In the genomic region with DNA sequence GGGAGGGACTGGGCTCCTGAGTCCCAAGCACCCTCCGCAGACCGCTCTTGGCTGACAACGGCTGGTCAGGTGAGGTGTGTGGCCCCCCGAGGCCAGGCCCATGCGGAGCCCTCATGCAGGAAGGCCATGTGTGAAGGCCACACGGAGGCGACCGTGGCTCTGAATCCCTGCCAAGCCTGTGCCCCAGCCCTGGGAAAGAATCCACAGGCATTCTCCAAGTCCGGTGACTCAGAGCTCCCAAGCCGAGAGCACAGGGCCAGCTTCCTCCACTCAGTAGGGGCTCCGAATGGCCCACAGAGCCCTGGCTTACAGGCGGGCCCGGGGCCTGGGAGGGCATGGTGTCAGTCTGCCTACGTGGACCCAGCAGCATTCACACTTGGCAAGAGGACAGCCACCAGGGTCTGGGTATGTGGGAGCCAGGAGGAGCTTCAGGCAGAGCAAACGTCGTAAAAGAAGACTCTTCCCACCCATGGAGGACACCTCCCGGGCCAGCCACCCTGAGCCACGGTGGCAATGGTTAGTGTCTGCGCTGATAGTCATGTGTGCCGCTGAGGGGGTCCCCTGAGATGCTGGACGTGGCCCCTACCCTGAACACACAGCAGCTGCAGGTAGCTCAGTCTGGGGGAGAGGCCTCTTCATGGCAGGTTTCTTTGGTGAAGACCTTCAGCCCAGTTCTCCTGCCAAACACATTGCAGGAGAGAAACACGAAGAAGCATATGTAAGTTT, we compare ENCODE assay signal across 9 cellular contexts.
DNase-seq lines count a peak whose midpoint lies in the region; ATAC-seq and TF ChIP-seq lines count a peak whose summit lies in the region.
"Had no signal": no experiment of that assay in that cellular context is flagged by ENCODE, and none has a peak within 500 bp of the region (broad histone marks: within the 10 kb centered on the region; RNA-seq: fewer than 3 reads in every experiment).

No MANE protein-coding gene starts in this region.

- no peaks in the 10 kb centered on the region for H3K36me3 ChIP-seq in mammary epithelial cell (ENCODE audit: insufficient read depth, low read length)
- no peaks in the 10 kb centered on the region for H3K36me3 ChIP-seq in thyroid gland
- no peaks in the 10 kb centered on the region for H3K36me3 ChIP-seq in colonic mucosa

- no peak overlapping the region for H3K4me3 ChIP-seq in mammary epithelial cell (replicated peaks in 1 of 3; ENCODE audit: insufficient read depth in 1 of 3, low read depth in 2 of 3, low read length in 3 of 3)
- H3K4me3 ChIP-seq in thyroid gland (replicated peaks in 1 of 3): no peak overlapping the region
- H3K4me3 ChIP-seq in colonic mucosa: no peak overlapping the region

- in situ Hi-C loops in mammary epithelial cell (cut with MboI; ENCODE audit: low sequenced_read_pairs in 2 of 2): no loop called here

- intact Hi-C loops in mammary epithelial cell (cut with micrococcal nuclease) (loop anchor here (10.0 kb wide), 1 partner anchor 386 kb away; no protein-coding TSS in a partner anchor), thyroid gland (cut with DNase I) (no loop called here), colonic mucosa (cut with DNase I) (no loop called here)

- no peak overlapping the region for H2AFZ ChIP-seq in mammary epithelial cell (ENCODE audit: low read depth, low read length)

- H3K9me3 ChIP-seq in mammary epithelial cell (replicated peaks; ENCODE audit: insufficient read depth, low read length) (no peaks in the 10 kb centered on the region), thyroid gland (no peaks in the 10 kb centered on the region), colonic mucosa (no peaks in the 10 kb centered on the region)

- H3K27me3 ChIP-seq in mammary epithelial cell (ENCODE audit: insufficient read depth, low read length) (no peaks in the 10 kb centered on the region), thyroid gland (no peaks in the 10 kb centered on the region), colonic mucosa (no peaks in the 10 kb centered on the region)

- CTCF ChIA-PET in mammary epithelial cell (lab: Charles Lee; ENCODE audit: low non-redundant PET): interaction anchor here (0.5 to 0.7 kb wide), 3 partner anchors 124 to 172 kb away, joined by 3 read pairs; no protein-coding TSS in a partner anchor

- no peak for ATAC-seq in GM18498 (IDR thresholded peaks at IDR 0.05; ENCODE audit: unreplicated experiment)
- ATAC-seq: stimulated activated effector memory CD8-positive, alpha-beta T cell treated with anti-CD3 and anti-CD28 coated beads, Interleukin-12 subunit alpha, Interleukin-12 subunit beta, amount 100 ng/mL, for 72 hours had no signal

- H3K9ac ChIP-seq in mammary epithelial cell (ENCODE audit: insufficient read depth, low read length): no peak overlapping the region
- H3K9ac ChIP-seq in colonic mucosa (ENCODE audit: low read depth in 2 of 2, low read length in 2 of 2): no peak overlapping the region

- no peak for TF ChIP-seq POLR2A in thyroid gland (IDR thresholded peaks at IDR 0.05)

- 32% methylated on average over 16 of the region's 22 CpGs for WGBS in mammary epithelial cell (ENCODE audit: low coverage, missing lambda C conversion rate)
- 57 to 76% methylated on average over 18 to 20 of the region's 22 CpGs for WGBS in thyroid gland, 2 donors

- TF ChIP-seq CTCF in mammary epithelial cell (conservative IDR thresholded peaks at IDR 0.05 in 1 of 2, IDR thresholded peaks at IDR 0.05 in 1 of 2; ENCODE audit: extremely low read depth in 1 of 2, insufficient read depth in 1 of 2, low read depth in 1 of 2, low read length in 2 of 2): peak in 1 of 2 donors; percentile 23
- no peak for TF ChIP-seq CTCF in thyroid gland (IDR thresholded peaks at IDR 0.05)
- no peak for TF ChIP-seq CTCF in colonic mucosa (IDR thresholded peaks at IDR 0.05)

- BruUV-seq in mammary epithelial cell (replicated peaks; lab: Mats Ljungman, UMichigan): no TSS peak

- no peak overlapping the region for H3K27ac ChIP-seq in mammary epithelial cell (ENCODE audit: insufficient read depth, low read depth, low read length)
- H3K27ac ChIP-seq in thyroid gland: no peak overlapping the region
- no peak overlapping the region for H3K27ac ChIP-seq in colonic mucosa

- H4K20me1 ChIP-seq in mammary epithelial cell (ENCODE audit: insufficient read depth, low read length): no peaks in the 10 kb centered on the region

- H3K79me2 ChIP-seq in mammary epithelial cell (ENCODE audit: insufficient read depth, low read length): no peaks in the 10 kb centered on the region

- DNase-seq in HPDE6-E6E7 (ENCODE audit: extremely low spot score) (peak; percentile 21), mammary epithelial cell (peak; percentile 35), iPS-NIHi7 (ENCODE audit: extremely low spot score) (peak; percentile 40), thyroid gland (peak; percentile 17 to 73), NCI-H2107 treated with DMSO at 0.1 percent for 48 hours (lab: John Stamatoyannopoulos, UW; ENCODE audit: unreplicated experiment) (no peak), NCI-H2081 treated with DMSO at 0.1 percent for 48 hours (lab: John Stamatoyannopoulos, UW) (no peak), colonic mucosa (no peak)

- H3K4me1 ChIP-seq in mammary epithelial cell (ENCODE audit: insufficient read depth, low read length) (peaks cover 8% of the 10 kb centered on the region), thyroid gland (peaks cover 5 to 8% of the 10 kb centered on the region in 2 donors), colonic mucosa (no peaks in the 10 kb centered on the region)

- dilution Hi-C loops in mammary epithelial cell (cut with HindIII; ENCODE audit: low sequenced_read_pairs): loop anchor here (5.0 kb wide), 2 partner anchors 73 to 87 kb away; no protein-coding TSS in a partner anchor

- peak overlapping the region; percentile 6 for H3K4me2 ChIP-seq in mammary epithelial cell (ENCODE audit: insufficient read depth, low read depth, low read length)

Comparison
In these comparisons a context has a peak if more than half of its experiments do, and no peak if none do; other contexts are left out.
1. DNase-seq: peak in HPDE6-E6E7 (single experiment), mammary epithelial cell (single experiment), iPS-NIHi7 (single experiment) and thyroid gland (2 of 2); none in NCI-H2107 treated with DMSO at 0.1 percent for 48 hours (single experiment), NCI-H2081 treated with DMSO at 0.1 percent for 48 hours (single experiment) and colonic mucosa (single experiment).